In genomic region chr1:228117335-228117734, GRCh38 we compare ENCODE assay signal across 9 cellular contexts.
"Had no signal": no experiment of that assay in that cellular context is flagged by ENCODE, and none has a peak within 500 bp of the region (broad histone marks: within the 10 kb centered on the region; RNA-seq: fewer than 3 reads in every experiment).

No MANE protein-coding gene starts in this region.

- H3K9ac ChIP-seq: GM23248 had no signal

- H3K27ac ChIP-seq: GM23248, HL-60 had no signal

- H3K36me3 ChIP-seq: HAP-1 had no signal

- H3K4me1 ChIP-seq: HAP-1 had no signal

- ATAC-seq: HCT116 had no signal

- H3K4me3 ChIP-seq: GM23248, HAP-1 had no signal

- DNase-seq: GM23248, GOT3, H7, HFFc6, IMR-90, KBM-7 had no signal

- H2AFZ ChIP-seq: GM23248 had no signal
